Comparison of ENCODE assay signal across 30 cellular contexts in the genomic region with DNA sequence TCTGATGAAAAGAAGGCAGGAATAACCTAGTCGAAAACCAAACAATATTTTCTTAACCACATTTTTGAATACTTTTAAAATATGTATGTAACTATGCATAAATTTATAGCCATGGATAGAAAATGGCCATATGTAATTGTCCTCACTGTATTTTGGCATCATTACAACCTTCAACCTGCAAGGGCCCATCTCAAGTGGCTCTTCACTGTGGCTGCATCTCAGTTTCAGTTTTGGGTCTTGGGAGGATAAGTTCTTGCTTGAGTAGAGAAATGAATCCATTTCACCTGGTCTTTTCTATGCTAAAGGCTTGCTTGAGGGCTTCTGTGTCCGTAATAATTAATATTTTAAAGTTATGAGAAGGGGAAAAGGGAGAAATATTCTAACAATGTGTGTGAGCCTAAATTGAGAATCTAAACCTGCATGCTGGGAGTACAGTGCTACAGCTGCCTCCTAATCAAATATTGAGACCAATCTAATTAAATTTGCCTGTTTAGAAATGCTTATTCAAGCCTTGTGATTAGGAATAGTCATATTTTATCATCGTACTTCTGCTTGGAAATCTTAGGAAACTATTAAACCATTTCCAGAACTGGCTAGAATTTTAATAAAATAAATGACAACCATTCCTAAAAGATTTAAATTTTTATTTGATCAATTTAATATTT.
DNase-seq lines count a peak whose midpoint lies in the region; ATAC-seq lines count a peak whose summit lies in the region.
"Had no signal": no experiment of that assay in that cellular context is flagged by ENCODE, and none has a peak within 500 bp of the region (broad histone marks: within the 10 kb centered on the region; RNA-seq: fewer than 3 reads in every experiment).

No MANE protein-coding gene starts in this region.

- H3K4me3 Mint-ChIP-seq in T-helper 17 cell = no peak overlapping the region
- H3K4me3 Mint-ChIP-seq: CD4-positive, CD25-positive, alpha-beta regulatory T cell; IgD-negative memory B cell; neural progenitor cell; stimulated activated naive B cell treated with anti-CD40 and anti-IgM and Interleukin-4, amounts not matched to agents 10 μg/mL and 1 μg/mL and 100 μg/mL, for 72 hours had no signal

- H3K4me1 Mint-ChIP-seq in T-helper 17 cell = peaks cover 5% of the 10 kb centered on the region
- H3K4me1 Mint-ChIP-seq: neural progenitor cell had no signal

- H3K9me3 ChIP-seq in T-helper 17 cell (ENCODE audit: control insufficient read depth, low read length, poor library complexity, severe bottlenecking) = no peaks in the 10 kb centered on the region
- H3K9me3 ChIP-seq: breast epithelium, esophagus squamous epithelium, HAP-1, heart left ventricle, pancreas, upper lobe of left lung had no signal

- no peaks in the 10 kb centered on the region for H3K27me3 Mint-ChIP-seq in T-helper 17 cell
- H3K27me3 Mint-ChIP-seq: CD4-positive, CD25-positive, alpha-beta regulatory T cell; IgD-negative memory B cell; stimulated activated naive B cell treated with anti-CD40 and anti-IgM and Interleukin-4, amounts not matched to agents 10 μg/mL and 1 μg/mL and 100 μg/mL, for 72 hours had no signal

- peak overlapping the region; percentile 53 for H3K27ac Mint-ChIP-seq in T-helper 17 cell
- H3K27ac Mint-ChIP-seq: neural progenitor cell; stimulated activated naive B cell treated with anti-CD40 and anti-IgM and Interleukin-4, amounts not matched to agents 10 μg/mL and 1 μg/mL and 100 μg/mL, for 72 hours had no signal

- peak; percentile 45 for ATAC-seq in GM19463 (IDR thresholded peaks at IDR 0.05; ENCODE audit: unreplicated experiment)
- ATAC-seq in T-helper 17 cell = no peak
- no peak for ATAC-seq in HG03045 (IDR thresholded peaks at IDR 0.05; ENCODE audit: unreplicated experiment)
- ATAC-seq: activated naive CD4-positive, alpha-beta T cell treated with anti-CD3 and anti-CD28 coated beads, Interleukin-2, amount 50 U/mL, for 72 hours; foreskin keratinocyte; heart left ventricle; left ventricle myocardium superior; pancreas; stimulated activated naive B cell treated with anti-CD40 and anti-IgM and Interleukin-4, amounts not matched to agents 10 μg/mL and 1 μg/mL and 100 μg/mL, for 72 hours had no signal

- DNase-seq in DMS53 (lab: John Stamatoyannopoulos, UW) (peak; percentile 6), DMS53 treated with DMSO at 0.1 percent for 48 hours (lab: John Stamatoyannopoulos, UW; ENCODE audit: unreplicated experiment) (no peak), NCI-H2196 treated with DMSO at 0.1 percent for 48 hours (lab: John Stamatoyannopoulos, UW; ENCODE audit: unreplicated experiment) (peak; percentile 45), T-helper 17 cell (no peak), amygdala (lab: John Stamatoyannopoulos, UW) (no peak), NCI-H2171 (lab: John Stamatoyannopoulos, UW) (no peak)
- DNase-seq: activated CD4-positive, alpha-beta T cell treated with anti-CD3 and anti-CD28 coated beads for 48 hours; activated effector memory CD4-positive, alpha-beta T cell treated with Interleukin-2 at 50 U/mL for 16 hours; activated T-cell treated with anti-CD3 and anti-CD28 coated beads, Interleukin-2, amount 50 U/mL, for 1 hour; anterior cingulate cortex; CD4-positive, CD25-positive, alpha-beta regulatory T cell; esophagus squamous epithelium; foreskin keratinocyte; heart left ventricle; left ventricle myocardium superior; mesendoderm; NCI-H2081 treated with DMSO at 0.1 percent for 48 hours; NCI-H510A treated with DMSO at 0.1 percent for 48 hours; pancreas; Right ventricle myocardium superior; stimulated activated naive B cell treated with anti-CD40 and anti-IgM and Interleukin-4, amounts not matched to agents 10 μg/mL and 1 μg/mL and 100 μg/mL, for 72 hours; WERI-Rb-1 had no signal

- H3K36me3 Mint-ChIP-seq in T-helper 17 cell (ENCODE audit: low read depth) = peaks cover 3% of the 10 kb centered on the region

Comparison
In these comparisons a context has a peak if more than half of its experiments do, and no peak if none do; other contexts are left out.
1. DNase-seq: peak in DMS53 (single experiment) and NCI-H2196 treated with DMSO at 0.1 percent for 48 hours (single experiment); none in DMS53 treated with DMSO at 0.1 percent for 48 hours (single experiment), T-helper 17 cell (0 of 3), amygdala (0 of 56) and NCI-H2171 (single experiment).